In the genomic region with DNA sequence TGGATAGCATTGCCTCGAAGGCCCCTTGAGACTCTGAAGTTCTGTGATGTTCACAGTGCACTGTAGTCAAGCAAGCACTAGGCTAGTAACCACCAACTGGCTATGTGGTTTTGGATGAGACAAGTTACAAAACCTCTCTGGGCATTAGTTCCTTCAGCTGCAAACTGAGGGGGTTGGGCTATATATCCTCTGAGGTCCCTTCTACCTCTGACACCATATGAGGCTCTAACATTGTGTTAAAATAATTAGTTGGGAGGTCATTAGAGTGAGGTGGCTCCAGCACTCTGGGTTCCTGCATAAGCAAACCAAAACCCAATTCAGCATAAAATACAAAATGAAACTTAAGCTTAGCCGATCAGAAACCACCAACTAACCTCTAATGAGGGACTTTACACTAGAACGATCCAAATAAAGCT, we compare ENCODE assay signal across 14 cellular contexts.
DNase-seq lines count a peak whose midpoint lies in the region; ATAC-seq, FAIRE-seq and TF ChIP-seq lines count a peak whose summit lies in the region.
"Had no signal": no experiment of that assay in that cellular context is flagged by ENCODE, and none has a peak within 500 bp of the region (broad histone marks: within the 10 kb centered on the region; RNA-seq: fewer than 3 reads in every experiment).

No MANE protein-coding gene starts in this region.

- H3K36me3 Mint-ChIP-seq in endodermal cell (ENCODE audit: low read depth): no peaks in the 10 kb centered on the region
- H3K36me3 Mint-ChIP-seq: activated naive CD8-positive, alpha-beta T cell treated with anti-CD3 and anti-CD28 coated beads, Interleukin-2, amount 10 ng/mL, durations not matched to agents 7 days and 5 days had no signal

- WGBS in GM12878 (ENCODE audit: insufficient coverage, insufficient replicate concordance, low lambda C conversion rate, missing lambda C conversion rate): 2% methylated on average over 3 of the region's 3 CpGs
- WGBS in endodermal cell (ENCODE audit: insufficient coverage in 1 of 2, insufficient read length in 1 of 2), 2 experiments: 90% methylated on average over 3 of the region's 3 CpGs

- H3K36me3 ChIP-seq in GM12878 (ENCODE audit: control insufficient read depth in 2 of 2, insufficient read depth in 2 of 2, low read length in 1 of 2): no peaks in the 10 kb centered on the region
- H3K36me3 ChIP-seq in endodermal cell (ENCODE audit: control insufficient read depth, insufficient read depth, low read length): no peaks in the 10 kb centered on the region
- H3K36me3 ChIP-seq: esophagus squamous epithelium had no signal

- H3K4me2 ChIP-seq in GM12878 (ENCODE audit: control insufficient read depth, insufficient read depth): peak overlapping the region; percentile 33; the same call in 1 of the 2 replicates

- H2AFZ ChIP-seq in GM12878 (ENCODE audit: control insufficient read depth, low read depth, low read length): no peak overlapping the region

- CTCF ChIA-PET in GM12878 (lab: Yijun Ruan, JAX): interaction anchor here (1.1 to 1.8 kb wide), 2 partner anchors 389 to 518 kb away, joined by 3 to 5 read pairs; no protein-coding TSS in a partner anchor

- intact Hi-C loops in GM12878 (cut with micrococcal nuclease; ENCODE audit: unreplicated experiment): no loop called here

- TF ChIP-seq RAD21 in GM12878 (IDR thresholded peaks at IDR 0.05; ENCODE audit: insufficient read depth, low read depth, low read length): no peak

- H3K27me3 ChIP-seq in GM12878 (replicated peaks in 1 of 2; ENCODE audit: control insufficient read depth in 2 of 2, insufficient read depth in 2 of 2, low read length in 1 of 2): no peaks in the 10 kb centered on the region
- H3K27me3 ChIP-seq in endodermal cell (ENCODE audit: control insufficient read depth, insufficient read depth, low read length, poor library complexity, severe bottlenecking): no peaks in the 10 kb centered on the region
- H3K27me3 ChIP-seq: esophagus squamous epithelium had no signal

- SMC1A ChIA-PET in GM12878 (lab: Charles Lee; ENCODE audit: uncharacterized antibody, unreplicated experiment): interaction anchor here (0.7 kb wide), 1 partner anchor 183 kb away, joined by 3 read pairs; no protein-coding TSS in a partner anchor

- H3K4me3 ChIP-seq in GM12878 (no peak overlapping the region), endodermal cell (ENCODE audit: low read length) (no peak overlapping the region)
- H3K4me3 ChIP-seq: esophagus squamous epithelium had no signal

- no peak overlapping the region for H3K27ac Mint-ChIP-seq in endodermal cell
- H3K27ac Mint-ChIP-seq: activated naive CD8-positive, alpha-beta T cell treated with anti-CD3 and anti-CD28 coated beads, Interleukin-2, amount 10 ng/mL, durations not matched to agents 7 days and 5 days had no signal

- FAIRE-seq in GM12878 (lab: Jason Lieb, UNC): no peak
- FAIRE-seq: colon, H54 had no signal

- peak in 1 of 2 experiments; percentile 41; a peak in 1 of 4 replicates for TF ChIP-seq EP300 in GM12878 (IDR thresholded peaks at IDR 0.05; ENCODE audit: borderline replicate concordance in 1 of 2, control insufficient read depth in 1 of 2, low read depth in 2 of 2, low read length in 2 of 2)

- H3K4me1 ChIP-seq in GM12878 (ENCODE audit: control insufficient read depth, insufficient read depth, low read length): 0 out of 2 replicates have a peak, but pooled peaks cover 3% of the 10 kb centered on the region
- H3K4me1 ChIP-seq in endodermal cell (ENCODE audit: control insufficient read depth, insufficient read depth, low read length): no peaks in the 10 kb centered on the region

- no peak for TF ChIP-seq POLR2A in GM12878 (IDR thresholded peaks at IDR 0.05; ENCODE audit: low read depth, low read length)

- peaks cover 7% of the 10 kb centered on the region for H3K27me3 Mint-ChIP-seq in endodermal cell (ENCODE audit: insufficient read depth)
- H3K27me3 Mint-ChIP-seq: activated naive CD8-positive, alpha-beta T cell treated with anti-CD3 and anti-CD28 coated beads, Interleukin-2, amount 10 ng/mL, durations not matched to agents 7 days and 5 days had no signal

- ATAC-seq in GM18858 (IDR thresholded peaks at IDR 0.05; ENCODE audit: unreplicated experiment): peak; percentile 80
- peak; percentile 77 for ATAC-seq in GM21619 (IDR thresholded peaks at IDR 0.05; ENCODE audit: unreplicated experiment)
- peak; percentile 98 for ATAC-seq in HG03342 (IDR thresholded peaks at IDR 0.05; ENCODE audit: unreplicated experiment)
- peak; percentile 97 for ATAC-seq in GM12878

- H3K9ac ChIP-seq in GM12878 (ENCODE audit: control insufficient read depth, insufficient read depth, low read length) (no peak overlapping the region), endodermal cell (ENCODE audit: extremely low read depth, low read length, poor library complexity, severe bottlenecking) (no peak overlapping the region)

- in situ Hi-C loops in GM12878 (cut with MboI) (no loop called here), ACHN (cut with HindIII; ENCODE audit: low pct_ligation_motif_present, low pct_unique_long_range_greater_than_20kb, low sequenced_read_pairs) (no loop called here)

- H3K4me3 Mint-ChIP-seq in endodermal cell: no peak overlapping the region
- H3K4me3 Mint-ChIP-seq: activated naive CD8-positive, alpha-beta T cell treated with anti-CD3 and anti-CD28 coated beads, Interleukin-2, amount 10 ng/mL, durations not matched to agents 7 days and 5 days had no signal

- POLR2A ChIA-PET in GM12878 (lab: Charles Lee): no interaction called here

- no TSS peak for BruUV-seq in GM12878 (replicated peaks; lab: Mats Ljungman, UMichigan)

- no peaks in the 10 kb centered on the region for H4K20me1 ChIP-seq in GM12878 (ENCODE audit: control insufficient read depth, insufficient read depth)

- peaks cover 8% of the 10 kb centered on the region for H3K4me1 Mint-ChIP-seq in endodermal cell
- H3K4me1 Mint-ChIP-seq: activated naive CD8-positive, alpha-beta T cell treated with anti-CD3 and anti-CD28 coated beads, Interleukin-2, amount 10 ng/mL, durations not matched to agents 7 days and 5 days had no signal

- DNase-seq in GM12878 (ENCODE audit: low read depth, low spot score) (peak; percentile 52), endodermal cell (no peak), ACHN (no peak), activated gamma-delta T cell treated with Interleukin-2 at 50 U/mL for 16 hours (no peak), UCSD-AML1 (lab: John Stamatoyannopoulos, UW; ENCODE audit: unreplicated experiment) (no peak)
- DNase-seq: activated naive CD8-positive, alpha-beta T cell treated with anti-CD3 and anti-CD28 coated beads, Interleukin-2, amount 10 ng/mL, durations not matched to agents 7 days and 5 days; esophagus squamous epithelium; NCI-H2081 treated with DMSO at 0.1 percent for 48 hours; stimulated activated CD4-positive, alpha-beta T cell treated with anti-CD3 and anti-CD28 coated beads, Interleukin-4, amount 100 ng/mL, for 4 hours had no signal

- H3K9me3 Mint-ChIP-seq in endodermal cell: no peaks in the 10 kb centered on the region

- H3K27ac ChIP-seq in GM12878 (ENCODE audit: control insufficient read depth, insufficient read depth): no peak overlapping the region
- H3K27ac ChIP-seq in endodermal cell (ENCODE audit: low read depth, low read length): no peak overlapping the region
- H3K27ac ChIP-seq: esophagus squamous epithelium had no signal

- RAD21 ChIA-PET in GM12878 (lab: Charles Lee; ENCODE audit: unreplicated experiment): no interaction called here

- TF ChIP-seq CTCF in GM12878 (IDR thresholded peaks at IDR 0.05 in 2 of 3, conservative IDR thresholded peaks at IDR 0.05 in 1 of 3; ENCODE audit: control insufficient read depth in 2 of 3, extremely low read depth in 1 of 3, insufficient read depth in 1 of 3, low read depth in 3 of 3, low read length in 3 of 3): no peak
- TF ChIP-seq CTCF in endodermal cell (conservative IDR thresholded peaks at IDR 0.05): no peak

- no peaks in the 10 kb centered on the region for H3K9me3 ChIP-seq in GM12878 (replicated peaks; ENCODE audit: control insufficient read depth, insufficient read depth, low read length)
- H3K9me3 ChIP-seq in endodermal cell (ENCODE audit: control insufficient read depth, low read length): no peaks in the 10 kb centered on the region
- H3K9me3 ChIP-seq: esophagus squamous epithelium had no signal

- H3K79me2 ChIP-seq in GM12878 (ENCODE audit: control insufficient read depth, insufficient read depth, low read length): no peaks in the 10 kb centered on the region

TF ChIP-seq in GM12878, 131 proteins besides CTCF, POLR2A, EP300 and RAD21 (continues in another document):
- TF ChIP-seq, protein P1, sequence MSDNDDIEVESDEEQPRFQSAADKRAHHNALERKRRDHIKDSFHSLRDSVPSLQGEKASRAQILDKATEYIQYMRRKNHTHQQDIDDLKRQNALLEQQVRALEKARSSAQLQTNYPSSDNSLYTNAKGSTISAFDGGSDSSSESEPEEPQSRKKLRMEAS (IDR thresholded peaks at IDR 0.05; ENCODE audit: low read depth, low read length): no peak
- TF ChIP-seq ZNF24 (IDR thresholded peaks at IDR 0.05) (0 out of 2 replicates have a peak, but pooled peaks have one; percentile 24), BMI1 (IDR thresholded peaks at IDR 0.05; ENCODE audit: borderline replicate concordance) (no peak), TCF12 (IDR thresholded peaks at IDR 0.05; ENCODE audit: low read depth, low read length) (no peak), ZNF622 (IDR thresholded peaks at IDR 0.05) (no peak), SPI1 (IDR thresholded peaks at IDR 0.05; ENCODE audit: borderline replicate concordance, insufficient read depth, low read depth, low read length) (no peak)
- TF ChIP-seq, protein P2, sequence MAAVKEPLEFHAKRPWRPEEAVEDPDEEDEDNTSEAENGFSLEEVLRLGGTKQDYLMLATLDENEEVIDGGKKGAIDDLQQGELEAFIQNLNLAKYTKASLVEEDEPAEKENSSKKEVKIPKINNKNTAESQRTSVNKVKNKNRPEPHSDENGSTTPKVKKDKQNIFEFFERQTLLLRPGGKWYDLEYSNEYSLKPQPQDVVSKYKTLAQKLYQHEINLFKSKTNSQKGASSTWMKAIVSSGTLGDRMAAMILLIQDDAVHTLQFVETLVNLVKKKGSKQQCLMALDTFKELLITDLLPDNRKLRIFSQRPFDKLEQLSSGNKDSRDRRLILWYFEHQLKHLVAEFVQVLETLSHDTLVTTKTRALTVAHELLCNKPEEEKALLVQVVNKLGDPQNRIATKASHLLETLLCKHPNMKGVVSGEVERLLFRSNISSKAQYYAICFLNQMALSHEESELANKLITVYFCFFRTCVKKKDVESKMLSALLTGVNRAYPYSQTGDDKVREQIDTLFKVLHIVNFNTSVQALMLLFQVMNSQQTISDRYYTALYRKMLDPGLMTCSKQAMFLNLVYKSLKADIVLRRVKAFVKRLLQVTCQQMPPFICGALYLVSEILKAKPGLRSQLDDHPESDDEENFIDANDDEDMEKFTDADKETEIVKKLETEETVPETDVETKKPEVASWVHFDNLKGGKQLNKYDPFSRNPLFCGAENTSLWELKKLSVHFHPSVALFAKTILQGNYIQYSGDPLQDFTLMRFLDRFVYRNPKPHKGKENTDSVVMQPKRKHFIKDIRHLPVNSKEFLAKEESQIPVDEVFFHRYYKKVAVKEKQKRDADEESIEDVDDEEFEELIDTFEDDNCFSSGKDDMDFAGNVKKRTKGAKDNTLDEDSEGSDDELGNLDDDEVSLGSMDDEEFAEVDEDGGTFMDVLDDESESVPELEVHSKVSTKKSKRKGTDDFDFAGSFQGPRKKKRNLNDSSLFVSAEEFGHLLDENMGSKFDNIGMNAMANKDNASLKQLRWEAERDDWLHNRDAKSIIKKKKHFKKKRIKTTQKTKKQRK (IDR thresholded peaks at IDR 0.05; ENCODE audit: low read depth, low read length): no peak
